ENCODE assay signal across 8 cellular contexts in the genomic region with DNA sequence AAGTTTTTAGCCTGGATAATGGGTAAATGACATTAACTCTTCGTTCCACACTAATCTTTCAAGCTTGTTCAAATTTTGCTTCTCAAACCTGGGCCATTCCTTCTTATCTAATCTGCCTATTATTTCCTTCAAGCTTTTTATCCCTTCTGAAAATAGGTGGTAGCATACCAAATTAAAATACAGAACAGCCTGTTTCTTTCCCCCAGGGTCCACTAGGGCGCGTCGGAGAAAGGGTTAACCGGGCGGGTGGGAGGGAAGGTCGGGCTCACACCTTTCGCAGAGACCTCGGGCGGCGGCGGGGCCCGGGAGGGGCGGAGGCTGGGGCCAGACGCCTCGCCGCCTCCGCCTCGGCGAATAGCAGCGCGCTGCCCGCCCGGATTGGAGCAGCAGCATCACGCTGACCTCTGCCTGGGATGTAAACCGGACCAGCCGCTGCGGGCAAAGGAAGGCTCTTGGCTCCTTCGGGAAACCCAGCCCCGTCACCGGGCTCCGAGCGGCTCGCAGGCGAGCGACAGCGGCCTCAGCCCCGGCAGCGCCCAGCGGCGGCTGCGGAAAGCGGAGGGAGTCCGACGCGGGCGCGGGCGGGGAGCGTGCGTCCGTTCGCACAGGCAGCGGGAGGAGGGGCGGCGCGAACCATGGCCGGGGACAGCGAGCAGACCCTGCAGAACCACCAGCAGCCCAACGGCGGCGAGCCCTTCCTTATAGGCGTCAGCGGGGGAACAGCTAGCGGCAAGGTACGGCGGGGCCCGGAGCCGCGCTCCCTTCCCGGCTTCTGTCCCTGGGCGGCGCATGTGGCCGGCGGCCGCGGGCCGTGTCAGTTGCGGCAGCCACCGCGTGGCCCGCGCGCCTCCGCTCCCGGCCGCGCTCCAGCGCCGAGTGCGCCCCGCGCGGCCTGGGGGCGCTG. TPM values are rescaled to one million over a fixed set of nuclear protein-coding genes. Genes with fewer than 3 reads are reported as not detected.
A peak's percentile ranks its signal among the peaks of the same experiment; 100 is the strongest.
DNase-seq lines count a peak whose midpoint lies in the region; ATAC-seq and TF ChIP-seq lines count a peak whose summit lies in the region.

UCK2 (plus strand) TSS at position 416 of the 904 bp plus-strand sequence; CDS start at position 636, 220 bp downstream.

- CTCF ChIA-PET in activated CD8-positive, alpha-beta memory T cell treated with anti-CD3 and anti-CD28 coated beads for 36 hours (lab: Charles Lee) = interaction anchor here (1.0 to 1.9 kb wide), 2 partner anchors 46 to 58 kb away, joined by 3 to 4 read pairs; partner anchors contain the start of gene TMCO1

- TF ChIP-seq CTCF in endodermal cell (conservative IDR thresholded peaks at IDR 0.05) (peak; percentile 47), mesothelial cell of epicardium (IDR thresholded peaks at IDR 0.05; ENCODE audit: unreplicated experiment) (no peak)

- POLR2A ChIA-PET in activated CD8-positive, alpha-beta memory T cell treated with anti-CD3 and anti-CD28 coated beads for 36 hours (lab: Charles Lee) = interaction anchor here (0.9 to 2.1 kb wide), 2 partner anchors 58 to 230 kb away, joined by 3 to 19 read pairs; partner anchors contain the start of gene TMCO1

- H3K4me1 Mint-ChIP-seq in endodermal cell = peaks cover 30% of the 10 kb centered on the region
- peaks cover 13% of the 10 kb centered on the region for H3K4me1 Mint-ChIP-seq in mesothelial cell of epicardium

- H3K4me3 ChIP-seq in endodermal cell (ENCODE audit: low read length) = peak within 1 kb of the TSS; percentile 100

- H3K4me3 Mint-ChIP-seq in endodermal cell = peak within 1 kb of the TSS; percentile 94
- H3K4me3 Mint-ChIP-seq in mesothelial cell of epicardium = peak within 1 kb of the TSS; percentile 93

- peak within 1 kb of the TSS; percentile 96 for H3K27ac Mint-ChIP-seq in endodermal cell
- peak within 1 kb of the TSS; percentile 98 for H3K27ac Mint-ChIP-seq in mesothelial cell of epicardium

- H3K27ac ChIP-seq in endodermal cell (ENCODE audit: low read depth, low read length) = peak within 1 kb of the TSS; percentile 77

- H3K9ac ChIP-seq in endodermal cell (ENCODE audit: extremely low read depth, low read length, poor library complexity, severe bottlenecking) = peak within 1 kb of the TSS; percentile 92

- H3K27me3 Mint-ChIP-seq in endodermal cell (ENCODE audit: insufficient read depth) (no peaks in the 10 kb centered on the region), mesothelial cell of epicardium (ENCODE audit: low read depth) (no peaks in the 10 kb centered on the region)

- H3K9me3 Mint-ChIP-seq in endodermal cell (no peaks in the 10 kb centered on the region), mesothelial cell of epicardium (no peaks in the 10 kb centered on the region)

- H3K9me3 ChIP-seq in endodermal cell (ENCODE audit: control insufficient read depth, low read length) = no peaks in the 10 kb centered on the region

- peaks cover 9% of the 10 kb centered on the region for H3K4me1 ChIP-seq in endodermal cell (ENCODE audit: control insufficient read depth, insufficient read depth, low read length)

- WGBS in endodermal cell (ENCODE audit: insufficient coverage in 1 of 2, insufficient read length in 1 of 2), 2 experiments = 0 to 5% methylated on average over 17 to 95 of the region's 95 CpGs

- ATAC-seq in GM19351 (IDR thresholded peaks at IDR 0.05; ENCODE audit: unreplicated experiment) (peak; percentile 67), HG03469 (IDR thresholded peaks at IDR 0.05; ENCODE audit: unreplicated experiment) (peak; percentile 52)

- peaks cover 12% of the 10 kb centered on the region for H3K36me3 Mint-ChIP-seq in endodermal cell (ENCODE audit: low read depth)
- no peaks in the 10 kb centered on the region for H3K36me3 Mint-ChIP-seq in mesothelial cell of epicardium

- no peaks in the 10 kb centered on the region for H3K27me3 ChIP-seq in endodermal cell (ENCODE audit: control insufficient read depth, insufficient read depth, low read length, poor library complexity, severe bottlenecking)

- H3K36me3 ChIP-seq in endodermal cell (ENCODE audit: control insufficient read depth, insufficient read depth, low read length) = peaks cover 8% of the 10 kb centered on the region

- DNase-seq in CMK (ENCODE audit: low read depth) (peak; percentile 57), NCI-H82 treated with DMSO at 0.1 percent for 48 hours (lab: John Stamatoyannopoulos, UW; ENCODE audit: unreplicated experiment) (peak; percentile 77), endodermal cell (peak; percentile 96), mesothelial cell of epicardium (ENCODE audit: low spot score in 2 of 2, unreplicated experiment in 2 of 2) (peak; percentile 61 to 82)
- DNase-seq in stimulated activated CD8-positive, alpha-beta memory T cell treated with anti-CD3 and anti-CD28 coated beads, Interleukin-2, amount 100 ng/mL, for 48 hours (ENCODE audit: low read depth in 2 of 2) = peak; percentile 69 to 75

RNA-seq across cellular contexts. Expression of gene UCK2, which starts in this region (rescaled TPM):
- total RNA-seq in activated CD8-positive, alpha-beta memory T cell treated with anti-CD3 and anti-CD28 coated beads for 36 hours = 100 to 1,000 TPM; 108 to 116 TPM
- total RNA-seq in endodermal cell = 10 to 100 TPM; 65.8 to 73.6 TPM
- 56.3 TPM for polyA plus RNA-seq in endodermal cell (2013, experiment 1 of 2)
- polyA plus RNA-seq in endodermal cell (2013, experiment 2 of 2) = 54.6 TPM
- total RNA-seq in mesothelial cell of epicardium = 37.5 to 44.5 TPM (median 40.9 TPM) in 3 replicates

Comparison
In these comparisons a context has a peak if more than half of its experiments do, and no peak if none do; other contexts are left out.
1. Peak in every context shown above with its lines: DNase-seq, ATAC-seq, H3K4me3 ChIP-seq and H3K27ac ChIP-seq.